Comparison of ENCODE assay signal across 8 cellular contexts in the genomic region with DNA sequence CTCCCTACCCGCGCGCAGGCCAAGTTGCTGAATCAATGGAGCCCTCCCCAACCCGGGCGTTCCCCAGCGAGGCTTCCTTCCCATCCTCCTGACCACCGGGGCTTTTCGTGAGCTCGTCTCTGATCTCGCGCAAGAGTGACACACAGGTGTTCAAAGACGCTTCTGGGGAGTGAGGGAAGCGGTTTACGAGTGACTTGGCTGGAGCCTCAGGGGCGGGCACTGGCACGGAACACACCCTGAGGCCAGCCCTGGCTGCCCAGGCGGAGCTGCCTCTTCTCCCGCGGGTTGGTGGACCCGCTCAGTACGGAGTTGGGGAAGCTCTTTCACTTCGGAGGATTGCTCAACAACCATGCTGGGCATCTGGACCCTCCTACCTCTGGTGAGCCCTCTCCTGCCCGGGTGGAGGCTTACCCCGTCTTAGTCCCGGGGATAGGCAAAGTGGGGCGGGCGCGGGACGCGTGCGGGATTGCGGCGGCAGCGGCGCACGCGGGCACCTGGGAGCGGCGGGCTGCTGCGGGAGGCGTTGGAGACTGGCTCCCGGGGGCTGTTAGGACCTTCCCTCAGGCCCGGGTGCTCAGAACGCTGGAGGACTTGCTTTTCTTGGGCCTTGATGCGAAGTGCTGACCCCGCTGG. TPM values are rescaled to one million over a fixed set of nuclear protein-coding genes. Genes with fewer than 3 reads are reported as not detected.
DNase-seq lines count a peak whose midpoint lies in the region; ATAC-seq, FAIRE-seq and TF ChIP-seq lines count a peak whose summit lies in the region.

A gene (plus strand): TSS at position 271 of the 633 bp plus-strand sequence. CDS start 79 bp downstream, at position 350.

- no peak within 1 kb of the TSS for H3K27ac Mint-ChIP-seq in WTC11

- peak; percentile 55 for ATAC-seq in GM21723 (IDR thresholded peaks at IDR 0.05; ENCODE audit: unreplicated experiment)
- peak; percentile 76 for ATAC-seq in WTC11

- no peaks in the 10 kb centered on the region for H3K9me1 ChIP-seq in keratinocyte (ENCODE audit: control insufficient read depth, extremely low read depth, insufficient read depth, low read length)

- H3K27ac ChIP-seq in KOPT-K1 (ENCODE audit: low read depth, low read length, poor library complexity, severe bottlenecking) (peak within 1 kb of the TSS; percentile 83), keratinocyte (ENCODE audit: control insufficient read depth, insufficient read depth, low read length) (peak within 1 kb of the TSS; percentile 98)

- H2AFZ ChIP-seq in keratinocyte (ENCODE audit: control insufficient read depth, low read length): peak within 1 kb of the TSS; percentile 86

- CTCF ChIA-PET in WTC11 (lab: Charles Lee): interaction anchor here (0.7 to 4.9 kb wide), 14 partner anchors 17 to 425 kb away, joined by 3 to 58 read pairs (median 4); a partner anchor contains a TSS

- H3K36me3 Mint-ChIP-seq in WTC11: no peaks in the 10 kb centered on the region

- H3K9me3 ChIP-seq in KOPT-K1 (ENCODE audit: insufficient read depth, low read length, poor library complexity, severe bottlenecking) (no peaks in the 10 kb centered on the region), keratinocyte (ENCODE audit: control insufficient read depth, low read depth, low read length) (no peaks in the 10 kb centered on the region)

- H3K4me3 ChIP-seq in bronchial epithelial cell (ENCODE audit: low read depth, low read length) (peak within 1 kb of the TSS; percentile 90), keratinocyte (ENCODE audit: control insufficient read depth in 2 of 3, extremely low read depth in 1 of 3, insufficient read depth in 2 of 3, low read depth in 1 of 3, low read length in 3 of 3) (peak within 1 kb of the TSS; percentile 64 to 96 (median 89))

- no peak for TF ChIP-seq CTCF in WTC11 (IDR thresholded peaks at IDR 0.05)
- TF ChIP-seq CTCF in bronchial epithelial cell (IDR thresholded peaks at IDR 0.05; ENCODE audit: insufficient read depth, low read length, severe bottlenecking): no peak
- TF ChIP-seq CTCF in keratinocyte (optimal IDR thresholded peaks at IDR 0.05 in 1 of 3, IDR thresholded peaks at IDR 0.05 in 1 of 3, conservative IDR thresholded peaks at IDR 0.05 in 1 of 3; ENCODE audit: extremely low read depth in 1 of 3, insufficient read depth in 2 of 3, low read length in 3 of 3): no peak

- H3K9ac ChIP-seq in keratinocyte (ENCODE audit: control insufficient read depth, extremely low read depth, insufficient read depth, low read length): peak within 1 kb of the TSS; percentile 96

- H4K20me1 ChIP-seq in keratinocyte (ENCODE audit: control insufficient read depth, extremely low read depth, insufficient read depth, low read length): no peaks in the 10 kb centered on the region

- peaks cover 33% of the 10 kb centered on the region for H3K79me2 ChIP-seq in keratinocyte (ENCODE audit: control insufficient read depth, insufficient read depth, low read length)

- H3K27me3 ChIP-seq in bronchial epithelial cell (ENCODE audit: control insufficient read depth, insufficient read depth, low read length) (no peaks in the 10 kb centered on the region), keratinocyte (ENCODE audit: control insufficient read depth, extremely low read depth, insufficient read depth, low read length) (no peaks in the 10 kb centered on the region)

- peaks cover 35% of the 10 kb centered on the region for H3K4me1 ChIP-seq in keratinocyte (ENCODE audit: control insufficient read depth, extremely low read depth, insufficient read depth, low read length)

- peak within 1 kb of the TSS; percentile 88 for H3K4me3 Mint-ChIP-seq in WTC11

- H3K4me2 ChIP-seq in keratinocyte (ENCODE audit: control insufficient read depth, extremely low read depth, insufficient read depth, low read depth, low read length): peak within 1 kb of the TSS; percentile 98

- dilution Hi-C loops in keratinocyte (cut with MboI; ENCODE audit: extremely low pct_ligation_motif_present, low sequenced_read_pairs): no loop called here

- H3K4me1 Mint-ChIP-seq in WTC11: peaks cover 30% of the 10 kb centered on the region

- FAIRE-seq in bronchial epithelial cell (lab: Jason Lieb, UNC) (no peak), keratinocyte (lab: Jason Lieb, UNC) (peak; percentile 59)

- DNase-seq in EL (peak; percentile 71), WTC11 (ENCODE audit: low spot score) (peak; percentile 51), bronchial epithelial cell (ENCODE audit: low read depth) (peak; percentile 79), keratinocyte (ENCODE audit: low read depth, low spot score) (peak; percentile 63), NCI-H1105 (lab: John Stamatoyannopoulos, UW) (no peak)
- DNase-seq in stimulated activated CD4-positive, alpha-beta T cell treated with anti-CD3 and anti-CD28 coated beads, Interleukin-15, amount 100 ng/mL, for 48 hours (ENCODE audit: low read depth in 2 of 2): peak; percentile 66 to 73

- H3K36me3 ChIP-seq in KOPT-K1 (ENCODE audit: insufficient read depth, low read length) (no peaks in the 10 kb centered on the region), bronchial epithelial cell (ENCODE audit: control insufficient read depth, insufficient read depth, low read length) (no peaks in the 10 kb centered on the region), keratinocyte (ENCODE audit: control insufficient read depth in 2 of 2, extremely low read depth in 1 of 2, insufficient read depth in 2 of 2, low read length in 2 of 2) (no peaks in the 10 kb centered on the region)

- peaks cover 36% of the 10 kb centered on the region for H3K27me3 Mint-ChIP-seq in WTC11 (ENCODE audit: low read depth)

- POLR2A ChIA-PET in WTC11 (lab: Charles Lee): interaction anchor here (1.0 to 1.4 kb wide), 2 partner anchors 58 to 217 kb away, joined by 3 read pairs; no protein-coding TSS in a partner anchor

- H3K9me3 Mint-ChIP-seq in WTC11: no peaks in the 10 kb centered on the region

TF ChIP-seq in WTC11, 78 proteins besides CTCF, POLR2A, EP300 and RAD21 (continues in another document):
- TF ChIP-seq ELF4 (CRISPR knock-in tag; IDR thresholded peaks at IDR 0.05; ENCODE audit: low read depth): no peak
- TF ChIP-seq, protein P1, sequence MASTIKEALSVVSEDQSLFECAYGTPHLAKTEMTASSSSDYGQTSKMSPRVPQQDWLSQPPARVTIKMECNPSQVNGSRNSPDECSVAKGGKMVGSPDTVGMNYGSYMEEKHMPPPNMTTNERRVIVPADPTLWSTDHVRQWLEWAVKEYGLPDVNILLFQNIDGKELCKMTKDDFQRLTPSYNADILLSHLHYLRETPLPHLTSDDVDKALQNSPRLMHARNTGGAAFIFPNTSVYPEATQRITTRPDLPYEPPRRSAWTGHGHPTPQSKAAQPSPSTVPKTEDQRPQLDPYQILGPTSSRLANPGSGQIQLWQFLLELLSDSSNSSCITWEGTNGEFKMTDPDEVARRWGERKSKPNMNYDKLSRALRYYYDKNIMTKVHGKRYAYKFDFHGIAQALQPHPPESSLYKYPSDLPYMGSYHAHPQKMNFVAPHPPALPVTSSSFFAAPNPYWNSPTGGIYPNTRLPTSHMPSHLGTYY (CRISPR knock-in tag; IDR thresholded peaks at IDR 0.05): no peak
- no peak for TF ChIP-seq RORB (CRISPR knock-in tag; IDR thresholded peaks at IDR 0.05)
- no peak for TF ChIP-seq NR1H2 (CRISPR knock-in tag; IDR thresholded peaks at IDR 0.05)
- no peak for TF ChIP-seq SOX15 (CRISPR knock-in tag; IDR thresholded peaks at IDR 0.05)
- TF ChIP-seq TP53 (CRISPR knock-in tag; IDR thresholded peaks at IDR 0.05): no peak
- no peak for TF ChIP-seq ZNF423 (CRISPR knock-in tag; IDR thresholded peaks at IDR 0.05)
- TF ChIP-seq, protein P2, sequence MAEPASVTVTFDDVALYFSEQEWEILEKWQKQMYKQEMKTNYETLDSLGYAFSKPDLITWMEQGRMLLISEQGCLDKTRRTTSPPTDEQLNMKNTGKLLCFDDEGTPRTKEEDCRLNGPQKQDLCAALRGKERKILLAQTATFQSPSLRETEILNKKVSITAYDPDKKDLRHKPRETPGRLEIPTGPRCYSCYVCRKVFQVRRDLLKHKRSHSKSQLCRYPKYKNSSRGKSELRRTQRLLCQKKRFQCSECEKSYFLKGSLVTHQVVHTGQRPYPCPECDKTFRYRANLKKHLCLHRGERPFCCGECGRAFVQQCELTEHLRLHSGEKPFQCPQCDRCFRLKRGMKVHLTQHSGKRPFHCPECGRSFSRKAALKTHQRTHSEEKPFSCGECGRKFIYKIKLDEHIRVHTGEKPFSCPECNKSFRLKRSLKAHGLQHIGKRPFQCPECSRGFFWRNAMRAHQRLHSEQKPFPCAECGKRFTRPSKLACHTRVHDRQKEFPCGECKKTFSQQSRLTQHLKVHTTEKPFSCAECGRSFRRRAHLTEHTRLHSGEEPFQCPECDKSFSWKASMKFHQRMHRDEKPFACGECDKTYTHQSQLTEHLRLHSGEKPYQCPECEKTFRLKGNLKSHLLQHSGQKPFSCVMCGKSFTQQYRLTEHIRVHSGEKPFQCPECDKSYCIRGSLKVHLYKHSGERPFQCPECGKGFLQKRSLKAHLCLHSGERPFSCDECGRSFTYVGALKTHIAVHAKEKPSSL (CRISPR knock-in tag; conservative IDR thresholded peaks at IDR 0.05): no peak
- no peak for TF ChIP-seq PRRX2 (CRISPR knock-in tag; IDR thresholded peaks at IDR 0.05)
- no peak for TF ChIP-seq EMX1 (CRISPR knock-in tag; IDR thresholded peaks at IDR 0.05)

RNA-seq across cellular contexts. Expression of the gene that starts here (rescaled TPM):
- total RNA-seq in WTC11 (2021) (2.1 to 4.1 TPM (median 3.3 TPM) in 3 replicates), bronchial epithelial cell (19.6 and 36.1 TPM in 2 replicates)
- 31.4 to 44.8 TPM (median 32.5 TPM) in 3 replicates for polyA plus RNA-seq in keratinocyte
- 17.5 TPM for polyA plus RNA-seq in keratinocyte (2011; ENCODE audit: low read depth)
- 19.6 and 43.5 TPM in 2 replicates for polyA plus RNA-seq in keratinocyte (2011; cell fraction: cytosol; rRNA removed)
- polyA plus RNA-seq in keratinocyte (2011; cell fraction: nucleus; rRNA removed): 60.0 and 82.0 TPM in 2 replicates
- 20.1 and 21.0 TPM in 2 replicates for polyA plus RNA-seq in keratinocyte (2012; ENCODE audit: low replicate concordance)
- polyA minus RNA-seq in keratinocyte: 3.7 to 38.8 TPM (median 26.8 TPM) in 3 replicates
- 30.3 TPM for polyA minus RNA-seq in keratinocyte (2011; cell fraction: cytosol; rRNA and poly(A)+ RNA removed)
- polyA minus RNA-seq in keratinocyte (2011; cell fraction: nucleus; rRNA and poly(A)+ RNA removed): 28.5 and 58.2 TPM in 2 replicates
